ENCODE assay signal across 8 cellular contexts in genomic region chr10:109902992-109903947, GRCh38. TPM values are rescaled to one million over a fixed set of nuclear protein-coding genes. Genes with fewer than 3 reads are reported as not detected.
DNase-seq lines count a peak whose midpoint lies in the region; ATAC-seq and TF ChIP-seq lines count a peak whose summit lies in the region.

No MANE protein-coding gene starts in this region.

- H3K79me2 ChIP-seq in KMS-11 (ENCODE audit: insufficient read depth, low read depth): peaks cover 58% of the 10 kb centered on the region
- H3K79me2 ChIP-seq in PC-9 (ENCODE audit: low read depth): no peaks in the 10 kb centered on the region

- peak overlapping the region; percentile 59 for H3K4me3 Mint-ChIP-seq in activated naive CD4-positive, alpha-beta T cell treated with anti-CD3 and anti-CD28 coated beads, Interleukin-2, amount 50 U/mL, for 24 hours
- H3K4me3 Mint-ChIP-seq in chondrocyte (ENCODE audit: unreplicated experiment): no peak overlapping the region
- no peak overlapping the region for H3K4me3 Mint-ChIP-seq in stimulated activated effector memory CD8-positive, alpha-beta T cell treated with anti-CD3 and anti-CD28 coated beads, Interleukin-12 subunit alpha, Interleukin-12 subunit beta, amount 100 ng/mL, for 72 hours

- H3K9me3 ChIP-seq in skeletal muscle satellite cell (replicated peaks; ENCODE audit: low read length) (no peaks in the 10 kb centered on the region), PC-9 (ENCODE audit: insufficient read depth, low read depth) (no peaks in the 10 kb centered on the region)

- H4K20me1 ChIP-seq in KMS-11 (ENCODE audit: insufficient read depth) (no peaks in the 10 kb centered on the region), PC-9 (ENCODE audit: insufficient read depth) (no peaks in the 10 kb centered on the region)

- H3K9me2 ChIP-seq in PC-9 (ENCODE audit: insufficient read depth): no peaks in the 10 kb centered on the region

- H3K27ac ChIP-seq in KMS-11 (peak overlapping the region; percentile 93), PC-9 (no peak overlapping the region)

- H3K27me3 ChIP-seq in KMS-11 (ENCODE audit: insufficient read depth, low read depth): no peaks in the 10 kb centered on the region
- no peaks in the 10 kb centered on the region for H3K27me3 ChIP-seq in skeletal muscle satellite cell (ENCODE audit: control insufficient read depth, insufficient read depth, low read length)
- no peaks in the 10 kb centered on the region for H3K27me3 ChIP-seq in PC-9 (ENCODE audit: insufficient read depth, low read depth)

- POLR2A ChIA-PET in PC-9 (lab: Charles Lee; ENCODE audit: unreplicated experiment) (no interaction called here), HEK293T (lab: Yijun Ruan, JAX) (no interaction called here)

- H3K36me3 Mint-ChIP-seq in activated naive CD4-positive, alpha-beta T cell treated with anti-CD3 and anti-CD28 coated beads, Interleukin-2, amount 50 U/mL, for 24 hours: peaks cover 50% of the 10 kb centered on the region
- H3K36me3 Mint-ChIP-seq in chondrocyte (ENCODE audit: low read depth): peaks cover 30% of the 10 kb centered on the region
- H3K36me3 Mint-ChIP-seq in stimulated activated effector memory CD8-positive, alpha-beta T cell treated with anti-CD3 and anti-CD28 coated beads, Interleukin-12 subunit alpha, Interleukin-12 subunit beta, amount 100 ng/mL, for 72 hours: peaks cover 69% of the 10 kb centered on the region

- no peak overlapping the region for H3K4me3 ChIP-seq in KMS-11 (IDR thresholded peaks at IDR 0.05; ENCODE audit: insufficient read depth, low read depth, low read length)
- no peak overlapping the region for H3K4me3 ChIP-seq in skeletal muscle satellite cell (ENCODE audit: low read length)
- no peak overlapping the region for H3K4me3 ChIP-seq in PC-9

- no peaks in the 10 kb centered on the region for H3K27me3 Mint-ChIP-seq in activated naive CD4-positive, alpha-beta T cell treated with anti-CD3 and anti-CD28 coated beads, Interleukin-2, amount 50 U/mL, for 24 hours
- no peaks in the 10 kb centered on the region for H3K27me3 Mint-ChIP-seq in chondrocyte (ENCODE audit: low read depth)

- H3K36me3 ChIP-seq in KMS-11 (ENCODE audit: insufficient read depth) (no peaks in the 10 kb centered on the region), skeletal muscle satellite cell (ENCODE audit: insufficient read depth, low read length) (peaks cover 28% of the 10 kb centered on the region), PC-9 (ENCODE audit: low read depth) (no peaks in the 10 kb centered on the region)

- H3K4me1 ChIP-seq in KMS-11 (ENCODE audit: low read depth, poor library complexity, severe bottlenecking) (peaks cover 96% of the 10 kb centered on the region), skeletal muscle satellite cell (ENCODE audit: control insufficient read depth, insufficient read depth, low read length) (peaks cover 49% of the 10 kb centered on the region), PC-9 (replicated peaks; ENCODE audit: insufficient read depth) (no peaks in the 10 kb centered on the region)

- H3K9ac ChIP-seq in KMS-11 (peak overlapping the region; percentile 46), skeletal muscle satellite cell (ENCODE audit: low read depth, low read length) (no peak overlapping the region)

- H3K9me3 Mint-ChIP-seq in activated naive CD4-positive, alpha-beta T cell treated with anti-CD3 and anti-CD28 coated beads, Interleukin-2, amount 50 U/mL, for 24 hours: no peaks in the 10 kb centered on the region
- no peaks in the 10 kb centered on the region for H3K9me3 Mint-ChIP-seq in chondrocyte (ENCODE audit: low read depth)
- H3K9me3 Mint-ChIP-seq in stimulated activated effector memory CD8-positive, alpha-beta T cell treated with anti-CD3 and anti-CD28 coated beads, Interleukin-12 subunit alpha, Interleukin-12 subunit beta, amount 100 ng/mL, for 72 hours: no peaks in the 10 kb centered on the region

- intact Hi-C loops in PC-9 (cut with micrococcal nuclease; ENCODE audit: unreplicated experiment): no loop called here

- H3K4me2 ChIP-seq in KMS-11: peak overlapping the region; percentile 94
- peak overlapping the region; percentile 55 for H3K4me2 ChIP-seq in skeletal muscle satellite cell (ENCODE audit: low read length)
- no peak overlapping the region for H3K4me2 ChIP-seq in PC-9

- DNase-seq in activated naive CD4-positive, alpha-beta T cell (lab: John Stamatoyannopoulos, UW): no peak
- DNase-seq in chondrocyte (ENCODE audit: low spot score) (no peak), PC-9 (no peak), HEK293T (ENCODE audit: extremely low spot score) (no peak)
- no peak for DNase-seq in stimulated activated effector memory CD8-positive, alpha-beta T cell treated with anti-CD3 and anti-CD28 coated beads, Interleukin-12 subunit alpha, Interleukin-12 subunit beta, amount 100 ng/mL, for 72 hours (ENCODE audit: low spot score in 2 of 2)

- peak overlapping the region; percentile 36 for H3K27ac Mint-ChIP-seq in activated naive CD4-positive, alpha-beta T cell treated with anti-CD3 and anti-CD28 coated beads, Interleukin-2, amount 50 U/mL, for 24 hours
- peak overlapping the region; percentile 19 for H3K27ac Mint-ChIP-seq in chondrocyte (ENCODE audit: unreplicated experiment)
- H3K27ac Mint-ChIP-seq in stimulated activated effector memory CD8-positive, alpha-beta T cell treated with anti-CD3 and anti-CD28 coated beads, Interleukin-12 subunit alpha, Interleukin-12 subunit beta, amount 100 ng/mL, for 72 hours: no peak overlapping the region

- no peak for TF ChIP-seq CTCF in KMS-11 (conservative IDR thresholded peaks at IDR 0.05; ENCODE audit: low read depth, low read length)
- TF ChIP-seq CTCF in chondrocyte (IDR thresholded peaks at IDR 0.05): no peak
- TF ChIP-seq CTCF in PC-9 (conservative IDR thresholded peaks at IDR 0.05): no peak

- H2AFZ ChIP-seq in KMS-11 (ENCODE audit: low read depth): no peak overlapping the region
- no peak overlapping the region for H2AFZ ChIP-seq in PC-9

- no peak for ATAC-seq in stimulated activated effector memory CD8-positive, alpha-beta T cell treated with anti-CD3 and anti-CD28 coated beads, Interleukin-12 subunit alpha, Interleukin-12 subunit beta, amount 100 ng/mL, for 72 hours

- H3K4me1 Mint-ChIP-seq in activated naive CD4-positive, alpha-beta T cell treated with anti-CD3 and anti-CD28 coated beads, Interleukin-2, amount 50 U/mL, for 24 hours: peaks cover 60% of the 10 kb centered on the region
- H3K4me1 Mint-ChIP-seq in chondrocyte (ENCODE audit: low read depth): peaks cover 73% of the 10 kb centered on the region
- peaks cover 68% of the 10 kb centered on the region for H3K4me1 Mint-ChIP-seq in stimulated activated effector memory CD8-positive, alpha-beta T cell treated with anti-CD3 and anti-CD28 coated beads, Interleukin-12 subunit alpha, Interleukin-12 subunit beta, amount 100 ng/mL, for 72 hours

- H3F3A ChIP-seq in PC-9 (ENCODE audit: insufficient read depth, low read depth): no peaks in the 10 kb centered on the region

- no TSS peak for BruUV-seq in PC-9 (replicated peaks; lab: Mats Ljungman, UMichigan)

- CTCF ChIA-PET in PC-9 (lab: Charles Lee): no interaction called here
- CTCF ChIA-PET in HEK293T (lab: Yijun Ruan, JAX): interaction anchor here (0.6 to 1.8 kb wide), 2 partner anchors 19 to 220 kb away, joined by 3 to 6 read pairs; no protein-coding TSS in a partner anchor

TF ChIP-seq in HEK293T, 16 proteins besides CTCF, POLR2A, EP300 and RAD21:
- TF ChIP-seq PKNOX1 (IDR thresholded peaks at IDR 0.05): no peak
- no peak for TF ChIP-seq SP1 (IDR thresholded peaks at IDR 0.05)
- TF ChIP-seq ZNF384 (IDR thresholded peaks at IDR 0.05): no peak
- TF ChIP-seq BHLHE40 (IDR thresholded peaks at IDR 0.05; ENCODE audit: borderline replicate concordance): no peak
- TF ChIP-seq ELF4 (IDR thresholded peaks at IDR 0.05): no peak
- no peak for TF ChIP-seq FOXA1 (IDR thresholded peaks at IDR 0.05)
- no peak for TF ChIP-seq L3MBTL2 (conservative IDR thresholded peaks at IDR 0.05)
- TF ChIP-seq HDGF (IDR thresholded peaks at IDR 0.05; ENCODE audit: borderline replicate concordance): no peak
- TF ChIP-seq CTBP1 (IDR thresholded peaks at IDR 0.05; ENCODE audit: borderline replicate concordance): no peak
- no peak for TF ChIP-seq LEF1 (IDR thresholded peaks at IDR 0.05; ENCODE audit: borderline replicate concordance)
- TF ChIP-seq TARDBP (IDR thresholded peaks at IDR 0.05): no peak
- TF ChIP-seq FOXK2 (IDR thresholded peaks at IDR 0.05): no peak
- TF ChIP-seq SUZ12 (IDR thresholded peaks at IDR 0.05): no peak
- no peak for TF ChIP-seq NFRKB (IDR thresholded peaks at IDR 0.05)
- no peak for TF ChIP-seq FOXM1 (IDR thresholded peaks at IDR 0.05; ENCODE audit: borderline replicate concordance)
- no peak for TF ChIP-seq ARNT (IDR thresholded peaks at IDR 0.05)

RNA-seq across cellular contexts. Expression of gene XPNPEP1, which starts 20.0 kb away (rescaled TPM):
- total RNA-seq in chondrocyte: 79.8 to 95.7 TPM (median 80.6 TPM) in 3 replicates
- total RNA-seq in skeletal muscle satellite cell (2012; rRNA removed): 107 and 124 TPM in 2 replicates
- total RNA-seq in PC-9 (2021): 24.6 and 29.8 TPM in 2 replicates
